9 cellular contexts compared by ENCODE assay signal in genomic region chr6:33072508-33073100, GRCh38. TPM values are rescaled to one million over a fixed set of nuclear protein-coding genes. Genes with fewer than 3 reads are reported as not detected.
DNase-seq lines count a peak whose midpoint lies in the region; ATAC-seq and TF ChIP-seq lines count a peak whose summit lies in the region.
"Had no signal": no experiment of that assay in that cellular context is flagged by ENCODE, and none has a peak within 500 bp of the region (broad histone marks: within the 10 kb centered on the region; RNA-seq: fewer than 3 reads in every experiment).

No MANE protein-coding gene starts in this region.

- no peak overlapping the region for H3K27ac Mint-ChIP-seq in activated CD4-positive, alpha-beta memory T cell treated with anti-CD3 and anti-CD28 coated beads for 36 hours

- H3K36me3 ChIP-seq in right atrium auricular region: peaks cover 6% of the 10 kb centered on the region
- peaks cover 23% of the 10 kb centered on the region for H3K36me3 ChIP-seq in upper lobe of right lung

- DNase-seq in right atrium auricular region (ENCODE audit: low spot score): no peak
- no peak for DNase-seq in cardiac septum (ENCODE audit: low spot score)
- no peak for DNase-seq in activated CD4-positive, alpha-beta memory T cell treated with anti-CD3 and anti-CD28 coated beads for 36 hours
- no peak for DNase-seq in upper lobe of right lung
- no peak for DNase-seq in NCI-H82 (lab: John Stamatoyannopoulos, UW)
- DNase-seq in iPS-NIHi7 (ENCODE audit: extremely low spot score): no peak
- DNase-seq: NCI-H446 had no signal

- H3K4me1 ChIP-seq in right atrium auricular region (no peaks in the 10 kb centered on the region), mononuclear cell (ENCODE audit: insufficient read depth, low read length) (peaks cover 33% of the 10 kb centered on the region), upper lobe of right lung (peaks cover 7% of the 10 kb centered on the region)

- TF ChIP-seq CTCF in right atrium auricular region (IDR thresholded peaks at IDR 0.05) (no peak), upper lobe of right lung (IDR thresholded peaks at IDR 0.05) (no peak)

- H3K4me3 Mint-ChIP-seq in activated CD4-positive, alpha-beta memory T cell treated with anti-CD3 and anti-CD28 coated beads for 36 hours: peak overlapping the region; percentile 13

- H3K27me3 ChIP-seq in right atrium auricular region (no peaks in the 10 kb centered on the region), mononuclear cell (ENCODE audit: insufficient read depth, low read length) (no peaks in the 10 kb centered on the region), upper lobe of right lung (no peaks in the 10 kb centered on the region)

- H3K27ac ChIP-seq in right atrium auricular region (peak overlapping the region; percentile 40), upper lobe of right lung (peak overlapping the region; percentile 76)

- intact Hi-C loops in cardiac septum (cut with DNase I) (no loop called here), upper lobe of right lung (cut with DNase I) (no loop called here)
- intact Hi-C loops in activated CD4-positive, alpha-beta memory T cell treated with anti-CD3 and anti-CD28 coated beads for 36 hours (cut with micrococcal nuclease): no loop called here

- CTCF ChIA-PET in activated CD4-positive, alpha-beta memory T cell treated with anti-CD3 and anti-CD28 coated beads for 36 hours (lab: Charles Lee): interaction anchor here (0.8 to 2.8 kb wide), 5 partner anchors 58 to 204 kb away, joined by 3 to 10 read pairs (median 4); no protein-coding TSS in a partner anchor

- H3K4me3 ChIP-seq in right atrium auricular region (peak overlapping the region in 1 of 2 donors; percentile 33), mononuclear cell (ENCODE audit: low read length) (peak overlapping the region; percentile 46), upper lobe of right lung (peak overlapping the region; percentile 58)

- H3K27me3 Mint-ChIP-seq in activated CD4-positive, alpha-beta memory T cell treated with anti-CD3 and anti-CD28 coated beads for 36 hours: peaks cover 11% of the 10 kb centered on the region

- POLR2A ChIA-PET in activated CD4-positive, alpha-beta memory T cell treated with anti-CD3 and anti-CD28 coated beads for 36 hours (lab: Charles Lee): no interaction called here

- ATAC-seq in upper lobe of right lung (no peak), GM21367 (IDR thresholded peaks at IDR 0.05; ENCODE audit: unreplicated experiment) (no peak)

- H3K9me3 ChIP-seq in right atrium auricular region (no peaks in the 10 kb centered on the region), mononuclear cell (ENCODE audit: low read depth, low read length) (no peaks in the 10 kb centered on the region), upper lobe of right lung (no peaks in the 10 kb centered on the region)

- no peaks in the 10 kb centered on the region for H3K36me3 Mint-ChIP-seq in activated CD4-positive, alpha-beta memory T cell treated with anti-CD3 and anti-CD28 coated beads for 36 hours

- H3K4me1 Mint-ChIP-seq in activated CD4-positive, alpha-beta memory T cell treated with anti-CD3 and anti-CD28 coated beads for 36 hours (ENCODE audit: low read depth): peaks cover 30% of the 10 kb centered on the region

- no peaks in the 10 kb centered on the region for H3K9me3 Mint-ChIP-seq in activated CD4-positive, alpha-beta memory T cell treated with anti-CD3 and anti-CD28 coated beads for 36 hours

RNA-seq across cellular contexts. Expression of gene HLA-DPA1, which starts 0.8 kb away (rescaled TPM):
- total RNA-seq in right atrium auricular region (10 to 100 TPM; 13.1 to 60.5 TPM), cardiac septum (35.8 TPM), mononuclear cell (271 TPM), upper lobe of right lung (491 TPM)
- total RNA-seq in activated CD4-positive, alpha-beta memory T cell treated with anti-CD3 and anti-CD28 coated beads for 36 hours: 10 to 100 TPM; 19.3 to 20.9 TPM

RNA-seq across cellular contexts. Expression of gene HLA-DPB1, which starts 3.2 kb away (rescaled TPM):
- total RNA-seq in right atrium auricular region (10 to 100 TPM; 22.0 to 76.7 TPM), cardiac septum (32.8 TPM), mononuclear cell (166 TPM), upper lobe of right lung (385 TPM)
- 1 to 10 TPM; 5.1 to 6.9 TPM for total RNA-seq in activated CD4-positive, alpha-beta memory T cell treated with anti-CD3 and anti-CD28 coated beads for 36 hours
